Comparison of ENCODE assay signal across 22 cellular contexts in the genomic region with DNA sequence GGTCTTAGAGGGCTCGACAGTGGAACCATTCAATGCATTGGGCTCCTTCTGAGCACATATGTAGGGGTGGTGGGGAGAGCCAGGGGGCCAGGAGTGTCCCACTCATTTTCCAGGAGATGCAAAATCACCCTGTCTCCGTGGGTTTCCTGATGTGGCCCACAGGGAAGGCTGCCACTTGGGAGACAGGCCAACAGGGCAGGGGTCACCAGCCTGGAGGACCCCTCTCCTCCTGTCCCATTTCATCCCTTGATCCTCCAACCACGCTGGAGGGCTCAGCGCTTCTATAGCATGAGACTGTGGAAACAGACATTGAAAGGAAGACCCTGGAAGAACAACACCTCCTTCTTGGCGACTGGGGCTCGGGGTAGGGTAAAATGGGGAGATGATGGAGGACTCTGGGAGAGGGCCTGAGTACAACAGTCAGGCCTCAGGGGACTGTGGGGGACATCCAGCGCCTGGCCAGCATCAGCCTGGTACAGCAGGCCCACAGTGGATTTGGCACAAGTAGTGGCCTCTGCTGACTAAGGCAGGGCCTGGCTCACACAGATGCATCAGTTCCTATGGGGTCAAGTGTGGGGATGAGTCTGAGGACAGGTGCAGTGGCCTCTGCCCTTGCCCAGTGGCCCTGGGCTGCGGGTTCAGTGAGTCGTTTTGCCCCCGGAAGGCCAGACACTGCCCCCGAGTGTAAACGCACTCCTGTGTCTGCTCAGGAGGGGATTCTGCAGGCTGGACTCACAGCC.
DNase-seq lines count a peak whose midpoint lies in the region; TF ChIP-seq lines count a peak whose summit lies in the region.
"Had no signal": no experiment of that assay in that cellular context is flagged by ENCODE, and none has a peak within 500 bp of the region (broad histone marks: within the 10 kb centered on the region; RNA-seq: fewer than 3 reads in every experiment).

No MANE protein-coding gene starts in this region.

- no peak overlapping the region for H3K4me3 Mint-ChIP-seq in activated CD4-positive, alpha-beta memory T cell treated with anti-CD3 and anti-CD28 coated beads, Interleukin-2, amount 10 ng/mL, durations not matched to agents 7 days and 5 days
- H3K4me3 Mint-ChIP-seq in activated CD4-positive, alpha-beta memory T cell treated with anti-CD3 and anti-CD28 coated beads for 36 hours: no peak overlapping the region
- no peak overlapping the region for H3K4me3 Mint-ChIP-seq in type B pancreatic cell

- H3K27ac Mint-ChIP-seq in activated CD4-positive, alpha-beta memory T cell treated with anti-CD3 and anti-CD28 coated beads, Interleukin-2, amount 10 ng/mL, durations not matched to agents 7 days and 5 days: no peak overlapping the region
- H3K27ac Mint-ChIP-seq in activated CD4-positive, alpha-beta memory T cell treated with anti-CD3 and anti-CD28 coated beads for 36 hours: no peak overlapping the region
- H3K27ac Mint-ChIP-seq in type B pancreatic cell: no peak overlapping the region

- H3K79me2 ChIP-seq in osteoblast (ENCODE audit: insufficient read depth, low read length): no peaks in the 10 kb centered on the region

- H3K4me3 ChIP-seq in osteoblast (ENCODE audit: insufficient read depth, low read length): no peak overlapping the region
- no peak overlapping the region for H3K4me3 ChIP-seq in colonic mucosa
- no peak overlapping the region for H3K4me3 ChIP-seq in dorsolateral prefrontal cortex

- no peaks in the 10 kb centered on the region for H3K9me3 ChIP-seq in osteoblast (ENCODE audit: low read depth, low read length)
- H3K9me3 ChIP-seq in colonic mucosa: no peaks in the 10 kb centered on the region

- no peak overlapping the region for H3K4me2 ChIP-seq in osteoblast (ENCODE audit: insufficient read depth, low read length)

- H4K20me1 ChIP-seq in osteoblast (ENCODE audit: insufficient read depth, low read length): no peaks in the 10 kb centered on the region

- POLR2A ChIA-PET in activated CD4-positive, alpha-beta memory T cell treated with anti-CD3 and anti-CD28 coated beads, Interleukin-2, amount 10 ng/mL, durations not matched to agents 7 days and 5 days (lab: Charles Lee): no interaction called here
- POLR2A ChIA-PET in activated CD4-positive, alpha-beta memory T cell treated with anti-CD3 and anti-CD28 coated beads for 36 hours (lab: Charles Lee): no interaction called here

- no peaks in the 10 kb centered on the region for H3K4me1 Mint-ChIP-seq in activated CD4-positive, alpha-beta memory T cell treated with anti-CD3 and anti-CD28 coated beads, Interleukin-2, amount 10 ng/mL, durations not matched to agents 7 days and 5 days
- no peaks in the 10 kb centered on the region for H3K4me1 Mint-ChIP-seq in activated CD4-positive, alpha-beta memory T cell treated with anti-CD3 and anti-CD28 coated beads for 36 hours (ENCODE audit: low read depth)
- H3K4me1 Mint-ChIP-seq in type B pancreatic cell (ENCODE audit: unreplicated experiment): no peaks in the 10 kb centered on the region

- intact Hi-C loops in activated CD4-positive, alpha-beta memory T cell treated with anti-CD3 and anti-CD28 coated beads for 36 hours (cut with micrococcal nuclease): no loop called here
- intact Hi-C loops in colonic mucosa (cut with DNase I) (no loop called here), dorsolateral prefrontal cortex (cut with DNase I) (no loop called here)

- CTCF ChIA-PET in activated CD4-positive, alpha-beta memory T cell treated with anti-CD3 and anti-CD28 coated beads, Interleukin-2, amount 10 ng/mL, durations not matched to agents 7 days and 5 days (lab: Charles Lee): no interaction called here
- CTCF ChIA-PET in activated CD4-positive, alpha-beta memory T cell treated with anti-CD3 and anti-CD28 coated beads for 36 hours (lab: Charles Lee): no interaction called here

- H3K27me3 ChIP-seq in osteoblast (ENCODE audit: insufficient read depth, low read length) (no peaks in the 10 kb centered on the region), colonic mucosa (no peaks in the 10 kb centered on the region), dorsolateral prefrontal cortex (peaks cover 0 to 12% (median 0%) of the 10 kb centered on the region in 45 donors)

- no peak overlapping the region for H3K27ac ChIP-seq in osteoblast (ENCODE audit: low read depth, low read length)
- H3K27ac ChIP-seq in colonic mucosa: no peak overlapping the region
- H3K27ac ChIP-seq in dorsolateral prefrontal cortex: peak overlapping the region in 8 of 59 donors; percentile 8 to 56 (median 28)
- H3K27ac ChIP-seq: 22Rv1 had no signal

- H3K36me3 ChIP-seq in osteoblast (ENCODE audit: insufficient read depth, low read length) (no peaks in the 10 kb centered on the region), colonic mucosa (no peaks in the 10 kb centered on the region)

- peak; percentile 7 for DNase-seq in activated CD4-positive, alpha-beta memory T cell treated with anti-CD3 and anti-CD28 coated beads, Interleukin-2, amount 10 ng/mL, durations not matched to agents 7 days and 5 days
- no peak for DNase-seq in activated CD4-positive, alpha-beta memory T cell treated with anti-CD3 and anti-CD28 coated beads for 36 hours
- DNase-seq in islet precursor cell (peak; percentile 41), osteoblast (ENCODE audit: insufficient read length, low spot score, missing footprints) (peak; percentile 62), type B pancreatic cell (ENCODE audit: extremely low spot score, unreplicated experiment) (peak; percentile 56), colonic mucosa (no peak), hypothalamus (lab: John Stamatoyannopoulos, UW) (no peak), dorsolateral prefrontal cortex (no peak)
- DNase-seq: ACHN, DMS153, DND-41, GOT3, HCEC 1CT, IMR-90, KG1, MM.1S, NCI-H2029 treated with DMSO at 0.1 percent for 48 hours, NCI-H2227 treated with DMSO at 0.1 percent for 48 hours, NCI-H526 treated with DMSO at 0.1 percent for 48 hours, RPMI8226, SHP77 had no signal

- H3K9ac ChIP-seq in colonic mucosa (ENCODE audit: low read depth in 2 of 2, low read length in 2 of 2): no peak overlapping the region

- H3K9me3 Mint-ChIP-seq in activated CD4-positive, alpha-beta memory T cell treated with anti-CD3 and anti-CD28 coated beads, Interleukin-2, amount 10 ng/mL, durations not matched to agents 7 days and 5 days: peaks cover 7% of the 10 kb centered on the region
- H3K9me3 Mint-ChIP-seq in activated CD4-positive, alpha-beta memory T cell treated with anti-CD3 and anti-CD28 coated beads for 36 hours: peaks cover 2% of the 10 kb centered on the region
- no peaks in the 10 kb centered on the region for H3K9me3 Mint-ChIP-seq in type B pancreatic cell

- no peaks in the 10 kb centered on the region for H3K36me3 Mint-ChIP-seq in activated CD4-positive, alpha-beta memory T cell treated with anti-CD3 and anti-CD28 coated beads, Interleukin-2, amount 10 ng/mL, durations not matched to agents 7 days and 5 days (ENCODE audit: low read depth)
- no peaks in the 10 kb centered on the region for H3K36me3 Mint-ChIP-seq in activated CD4-positive, alpha-beta memory T cell treated with anti-CD3 and anti-CD28 coated beads for 36 hours
- no peaks in the 10 kb centered on the region for H3K36me3 Mint-ChIP-seq in type B pancreatic cell

- H2AFZ ChIP-seq in osteoblast (ENCODE audit: low read length): no peak overlapping the region

- no peaks in the 10 kb centered on the region for H3K27me3 Mint-ChIP-seq in activated CD4-positive, alpha-beta memory T cell treated with anti-CD3 and anti-CD28 coated beads, Interleukin-2, amount 10 ng/mL, durations not matched to agents 7 days and 5 days
- H3K27me3 Mint-ChIP-seq in activated CD4-positive, alpha-beta memory T cell treated with anti-CD3 and anti-CD28 coated beads for 36 hours: peaks cover 3% of the 10 kb centered on the region
- H3K27me3 Mint-ChIP-seq in type B pancreatic cell: peaks cover 1% of the 10 kb centered on the region

- TF ChIP-seq CTCF in osteoblast (IDR thresholded peaks at IDR 0.05; ENCODE audit: extremely low read depth, low read depth, low read length) (no peak), type B pancreatic cell (conservative IDR thresholded peaks at IDR 0.05) (no peak), colonic mucosa (IDR thresholded peaks at IDR 0.05) (no peak), dorsolateral prefrontal cortex (IDR thresholded peaks at IDR 0.05 in 54 of 56, conservative IDR thresholded peaks at IDR 0.05 in 2 of 56; ENCODE audit: low read depth in 1 of 56, partially characterized antibody in 56 of 56) (no peak)

- H3K4me1 ChIP-seq in osteoblast (ENCODE audit: insufficient read depth, low read length) (no peaks in the 10 kb centered on the region), colonic mucosa (no peaks in the 10 kb centered on the region)

Comparison
In these comparisons a context has a peak if more than half of its experiments do, and no peak if none do; other contexts are left out.
1. DNase-seq: peak in activated CD4-positive, alpha-beta memory T cell treated with anti-CD3 and anti-CD28 coated beads, Interleukin-2, amount 10 ng/mL, durations not matched to agents 7 days and 5 days (single experiment), islet precursor cell (single experiment), osteoblast (single experiment) and type B pancreatic cell (single experiment); none in activated CD4-positive, alpha-beta memory T cell treated with anti-CD3 and anti-CD28 coated beads for 36 hours (single experiment), colonic mucosa (single experiment), hypothalamus (0 of 51) and dorsolateral prefrontal cortex (0 of 10).